Comparison of ENCODE assay signal across 22 cellular contexts in the genomic region with DNA sequence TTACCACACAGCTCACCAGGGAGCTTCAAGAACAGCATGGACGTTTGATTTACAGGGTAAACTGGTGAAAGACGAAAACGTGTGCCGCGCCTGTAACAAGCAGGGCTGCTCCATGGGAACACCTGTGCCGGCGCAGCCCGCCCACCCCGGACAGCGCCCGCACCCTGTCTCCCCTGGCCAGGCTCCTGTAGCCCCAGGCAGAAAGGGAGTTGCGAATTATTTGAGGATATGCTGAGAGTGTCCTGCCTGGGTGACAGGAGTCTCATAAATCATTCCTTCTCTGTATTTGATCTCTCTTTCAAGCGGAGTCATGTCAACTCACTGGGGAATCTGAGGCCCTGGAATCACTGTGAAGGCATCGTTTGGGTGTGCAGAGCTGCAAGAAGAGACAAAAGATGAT.
"Had no signal": no experiment of that assay in that cellular context is flagged by ENCODE, and none has a peak within 500 bp of the region (broad histone marks: within the 10 kb centered on the region; RNA-seq: fewer than 3 reads in every experiment).

No MANE protein-coding gene starts in this region.

- H3K27ac ChIP-seq: Peyer's patch, RWPE1, SK-N-MC had no signal

- H3K9me3 ChIP-seq: Peyer's patch had no signal

- H3K4me3 ChIP-seq: K562, Peyer's patch, SK-N-MC had no signal

- DNase-seq: activated B cell treated with CpG ODN at 0.5 μM for 24 hours; activated CD4-positive, alpha-beta T cell treated with anti-CD3 and anti-CD28 coated beads for 1 hour; activated CD4-positive, alpha-beta T cell treated with anti-CD3 and anti-CD28 coated beads, Interleukin-2, amount 10 ng/mL, durations not matched to agents 24 days and 14 days; activated CD4-positive, alpha-beta T cell treated with anti-CD3 and anti-CD28 coated beads, Interleukin-2, amount 50 U/mL, for 48 hours; activated effector memory CD4-positive, alpha-beta T cell treated with anti-CD3 and anti-CD28 coated beads, Interleukin-2, amount 50 U/mL, for 16 hours; activated naive CD4-positive, alpha-beta T cell treated with anti-CD3 and anti-CD28 coated beads for 36 hours; activated T-cell treated with anti-CD3 and anti-CD28 coated beads, Interleukin-2, amount 50 U/mL, for 4 hours; amygdala; Karpas-422; NCI-H187; NCI-H2081; NCI-H2171 treated with DMSO at 0.1 percent for 48 hours; NCI-H226; NCI-H526; Peyer's patch; SIG-M5; T-cell; T-helper 2 cell; T1000 had no signal

- H3K27me3 ChIP-seq: Peyer's patch had no signal

- H3K4me1 ChIP-seq: Peyer's patch had no signal

- ATAC-seq: activated T-cell treated with anti-CD3 and anti-CD28 coated beads, Interleukin-2, amount 50 U/mL, for 4 hours; K562; T-cell had no signal

- H3K36me3 ChIP-seq: Peyer's patch had no signal
